ENCODE assay signal across 28 cellular contexts in the genomic region with DNA sequence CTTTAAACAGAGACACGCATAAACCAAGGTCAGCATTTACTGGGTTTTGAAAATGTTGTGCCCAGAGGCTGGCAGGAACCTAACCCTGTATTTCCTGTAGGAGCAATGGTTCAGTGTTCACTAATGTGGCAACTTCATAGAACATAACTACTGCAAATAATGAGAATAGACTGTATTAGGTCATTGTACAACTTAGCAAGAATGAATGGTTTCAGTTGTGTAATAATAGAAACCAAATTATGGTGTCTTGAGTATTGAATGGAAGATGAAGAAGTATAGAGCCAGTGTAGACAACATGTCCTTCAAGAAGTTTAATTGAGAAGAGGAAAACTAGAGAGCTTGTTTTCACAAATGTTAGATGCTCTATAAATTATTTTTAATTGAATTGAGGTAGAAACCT.
"Had no signal": no experiment of that assay in that cellular context is flagged by ENCODE, and none has a peak within 500 bp of the region (broad histone marks: within the 10 kb centered on the region; RNA-seq: fewer than 3 reads in every experiment).

No MANE protein-coding gene starts in this region.

- H3K79me2 ChIP-seq: hepatocyte had no signal

- H3K4me3 ChIP-seq: hepatocyte, left lung, lower lobe of right lung, neural progenitor cell, ovary, right atrium auricular region, right lobe of liver, smooth muscle cell, tibial nerve, uterus had no signal

- H3K27me3 ChIP-seq: hepatocyte, left lung, neural progenitor cell, neutrophil, ovary, right atrium auricular region, right lobe of liver, tibial nerve, uterus had no signal

- H3K9me3 ChIP-seq: left lung, neutrophil, ovary, right atrium auricular region, right lobe of liver, uterus had no signal

- H3K27ac ChIP-seq: hepatocyte, left lung, lower lobe of right lung, neural progenitor cell, neutrophil, ovary, right atrium auricular region, right lobe of liver, tibial nerve, uterus had no signal

- H3K36me3 ChIP-seq: left lung, lower lobe of right lung, neural progenitor cell, neutrophil, ovary, right atrium auricular region, right lobe of liver, tibial nerve, uterus had no signal

- H2AFZ ChIP-seq: hepatocyte, neural progenitor cell had no signal

- H3K4me2 ChIP-seq: hepatocyte, neural progenitor cell, smooth muscle cell had no signal

- H3K9ac ChIP-seq: neural progenitor cell had no signal

- DNase-seq: kidney; left colon; left lung; lower lobe of right lung; mammary epithelial cell; mesenchymal stem cell; naive thymus-derived CD8-positive, alpha-beta T cell; nephron progenitor cell; occipital lobe; ovary; right lobe of liver; stimulated activated CD4-positive, alpha-beta T cell treated with anti-CD3 and anti-CD28 coated beads, Interleukin-1b, Interleukin-23, amount 100 ng/mL, for 48 hours; stimulated activated CD4-positive, alpha-beta T cell treated with anti-CD3 and anti-CD28 coated beads, Interleukin-2, amount 100 ng/mL, for 48 hours; stimulated activated CD4-positive, alpha-beta T cell treated with anti-CD3 and anti-CD28 coated beads, Interleukin-4, amount 100 ng/mL, for 4 hours; stimulated activated CD8-positive, alpha-beta memory T cell treated with anti-CD3 and anti-CD28 coated beads, Interleukin-4, amount 100 ng/mL, for 48 hours; stimulated activated naive CD4-positive, alpha-beta T cell treated with Interleukin-2 at 50 U/mL for 16 hours; stimulated activated naive CD8-positive, alpha-beta T cell treated with anti-CD3 and anti-CD28 coated beads, Interleukin-15, amount 100 ng/mL, for 72 hours; substantia nigra; uterus had no signal

- H3K4me1 Mint-ChIP-seq: neural progenitor cell; stimulated activated memory B cell treated with anti-CD40 and anti-IgM and Interleukin-4, amounts not matched to agents 10 μg/mL and 1 μg/mL and 100 μg/mL, for 72 hours had no signal

- H3K4me1 ChIP-seq: left lung, lower lobe of right lung, neural progenitor cell, right atrium auricular region, right lobe of liver, tibial nerve, uterus had no signal

- ATAC-seq: left colon; left lung; lower lobe of right lung; naive thymus-derived CD8-positive, alpha-beta T cell; right lobe of liver had no signal

- H3K4me3 Mint-ChIP-seq: naive thymus-derived CD8-positive, alpha-beta T cell; nephron progenitor cell; neural progenitor cell; stimulated activated memory B cell treated with anti-CD40 and anti-IgM and Interleukin-4, amounts not matched to agents 10 μg/mL and 1 μg/mL and 100 μg/mL, for 72 hours; stimulated activated naive CD8-positive, alpha-beta T cell treated with anti-CD3 and anti-CD28 coated beads, Interleukin-15, amount 100 ng/mL, for 72 hours; type B pancreatic cell had no signal

- H3K27me3 Mint-ChIP-seq: progenitor cell of endocrine pancreas had no signal

- H3K27ac Mint-ChIP-seq: naive thymus-derived CD8-positive, alpha-beta T cell; nephron progenitor cell; neural progenitor cell; progenitor cell of endocrine pancreas; stimulated activated memory B cell treated with anti-CD40 and anti-IgM and Interleukin-4, amounts not matched to agents 10 μg/mL and 1 μg/mL and 100 μg/mL, for 72 hours; stimulated activated naive CD8-positive, alpha-beta T cell treated with anti-CD3 and anti-CD28 coated beads, Interleukin-15, amount 100 ng/mL, for 72 hours; type B pancreatic cell had no signal

- H3K36me3 Mint-ChIP-seq: neural progenitor cell, type B pancreatic cell had no signal
